In the genomic region with DNA sequence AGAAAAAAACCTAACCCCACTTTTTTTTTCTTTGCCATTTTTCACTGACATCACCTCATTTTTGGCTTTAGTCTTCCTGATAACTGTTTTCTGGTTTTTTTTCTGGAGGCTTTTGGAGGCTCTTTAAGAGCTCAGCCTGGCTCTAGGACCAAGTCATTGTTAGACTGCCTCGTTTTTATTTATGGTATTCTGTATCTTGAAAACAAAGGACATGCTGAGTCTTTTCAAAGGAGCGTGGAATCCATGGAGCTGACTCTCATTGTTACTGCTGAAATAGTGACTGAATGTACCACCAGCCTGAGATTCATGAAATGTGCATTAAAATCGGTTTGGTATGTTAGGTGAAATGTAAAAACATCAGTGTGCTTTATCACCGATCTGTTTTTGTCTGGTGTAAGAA, we compare ENCODE assay signal across 22 cellular contexts. TPM values are rescaled to one million over a fixed set of nuclear protein-coding genes. Genes with fewer than 3 reads are reported as not detected.
A peak's percentile ranks its signal among the peaks of the same experiment; 100 is the strongest.
DNase-seq lines count a peak whose midpoint lies in the region; ATAC-seq, FAIRE-seq and TF ChIP-seq lines count a peak whose summit lies in the region.
"Had no signal": no experiment of that assay in that cellular context is flagged by ENCODE, and none has a peak within 500 bp of the region (broad histone marks: within the 10 kb centered on the region; RNA-seq: fewer than 3 reads in every experiment).

No MANE protein-coding gene starts in this region.

- no peak overlapping the region for H3K4ac ChIP-seq in H9 (ENCODE audit: low read depth, low read length)

- H3K9ac ChIP-seq in H9 (ENCODE audit: extremely low read depth, insufficient read length, low read length): no peak overlapping the region
- H3K9ac ChIP-seq in GM12878 (ENCODE audit: control insufficient read depth, insufficient read depth, low read length): no peak overlapping the region

- H2AFZ ChIP-seq in ACC112 (ENCODE audit: low read length, unreplicated experiment): no peak overlapping the region
- H2AFZ ChIP-seq in H9 (ENCODE audit: low read length): no peak overlapping the region
- H2AFZ ChIP-seq in GM12878 (ENCODE audit: control insufficient read depth, low read depth, low read length): no peak overlapping the region

- no peak overlapping the region for H3K23ac ChIP-seq in H9 (ENCODE audit: insufficient read length, low read depth, low read length)

- peak overlapping the region; percentile 24 for H3K27ac ChIP-seq in ACC112 (ENCODE audit: low read depth, low read length)
- H3K27ac ChIP-seq in H9 (ENCODE audit: insufficient read length, low read depth, low read length): no peak overlapping the region
- no peak overlapping the region for H3K27ac ChIP-seq in GM12878 (ENCODE audit: control insufficient read depth, insufficient read depth)
- H3K27ac ChIP-seq in tibial artery: no peak overlapping the region
- H3K27ac ChIP-seq: uterus had no signal

- no peak overlapping the region for H4K91ac ChIP-seq in H9 (ENCODE audit: insufficient read length, low read depth, low read length)

- no peaks in the 10 kb centered on the region for H3K23me2 ChIP-seq in H9 (ENCODE audit: insufficient read length, low read depth, low read length, poor library complexity, severe bottlenecking)

- RAD21 ChIA-PET in GM12878 (lab: Charles Lee; ENCODE audit: unreplicated experiment): interaction anchor here (1.4 to 1.7 kb wide), 2 partner anchors 11 to 66 kb away, joined by 3 to 4 read pairs; no protein-coding TSS in a partner anchor

- WGBS in H9 (ENCODE audit: extremely low coverage, insufficient read length, low lambda C conversion rate): no CpG with 5 or more reads among the region's 4 CpGs
- 1% methylated on average over 4 of the region's 4 CpGs for WGBS in GM12878 (ENCODE audit: insufficient coverage, insufficient replicate concordance, low lambda C conversion rate, missing lambda C conversion rate)

- in situ Hi-C loops in GM12878 (cut with MboI): no loop called here

- H3K27me3 ChIP-seq in ACC112 (ENCODE audit: insufficient read depth, low read length) (no peaks in the 10 kb centered on the region), H9 (ENCODE audit: insufficient read depth, low read length) (no peaks in the 10 kb centered on the region), GM12878 (replicated peaks in 1 of 2; ENCODE audit: control insufficient read depth in 2 of 2, insufficient read depth in 2 of 2, low read length in 1 of 2) (no peaks in the 10 kb centered on the region), tibial artery (no peaks in the 10 kb centered on the region)
- H3K27me3 ChIP-seq: uterus had no signal

- no peak overlapping the region for H3K14ac ChIP-seq in H9 (ENCODE audit: insufficient read depth, low read length)

- no TSS peak for BruUV-seq in GM12878 (replicated peaks; lab: Mats Ljungman, UMichigan)

- no peak for FAIRE-seq in GM12878 (lab: Jason Lieb, UNC)
- FAIRE-seq: HTR-8/SVneo had no signal

- TF ChIP-seq EP300 in GM12878 (IDR thresholded peaks at IDR 0.05; ENCODE audit: borderline replicate concordance in 1 of 2, control insufficient read depth in 1 of 2, low read depth in 2 of 2, low read length in 2 of 2): no peak

- H2BK12ac ChIP-seq in H9 (ENCODE audit: insufficient read length, low read depth, low read length): no peak overlapping the region

- intact Hi-C loops in GM12878 (cut with micrococcal nuclease; ENCODE audit: unreplicated experiment) (no loop called here), head of caudate nucleus (cut with DNase I) (no loop called here), tibial artery (cut with DNase I; ENCODE audit: low total_unique reads) (no loop called here)

- H3K4me2 ChIP-seq in H9 (ENCODE audit: insufficient read depth, insufficient read length, low read length) (no peak overlapping the region), GM12878 (ENCODE audit: control insufficient read depth, insufficient read depth) (no peak overlapping the region)

- no peak overlapping the region for H2BK120ac ChIP-seq in H9 (ENCODE audit: low read depth, low read length, poor library complexity, severe bottlenecking)

- H3K27me3 Mint-ChIP-seq in H9 (ENCODE audit: low read depth) (no peaks in the 10 kb centered on the region), mesothelial cell of epicardium (ENCODE audit: low read depth) (no peaks in the 10 kb centered on the region)
- H3K27me3 Mint-ChIP-seq in activated T-helper 17 cell treated with anti-CD3 and anti-CD28 coated beads, Interleukin-2, amount 50 U/mL, for 72 hours: no peaks in the 10 kb centered on the region
- H3K27me3 Mint-ChIP-seq: activated CD4-positive, alpha-beta memory T cell treated with anti-CD3 and anti-CD28 coated beads for 36 hours; activated naive CD8-positive, alpha-beta T cell treated with anti-CD3 and anti-CD28 coated beads, Interleukin-2, amount 10 ng/mL, durations not matched to agents 7 days and 5 days; stimulated activated naive CD8-positive, alpha-beta T cell treated with anti-CD3 and anti-CD28 coated beads, Interleukin-15, amount 100 ng/mL, for 72 hours had no signal

- H3K4me1 ChIP-seq in ACC112 (ENCODE audit: control insufficient read depth, insufficient read depth, low read length, unreplicated experiment) (peaks cover 43% of the 10 kb centered on the region), H9 (ENCODE audit: insufficient read depth, low read length) (no peaks in the 10 kb centered on the region; the same call in 1 of the 2 replicates), GM12878 (ENCODE audit: control insufficient read depth, insufficient read depth, low read length) (no peaks in the 10 kb centered on the region), tibial artery (peaks cover 0 to 67% (median 14%) of the 10 kb centered on the region in 4 donors)
- H3K4me1 ChIP-seq: uterus had no signal

- TF ChIP-seq POLR2A in GM12878 (IDR thresholded peaks at IDR 0.05; ENCODE audit: low read depth, low read length): no peak

- no peak overlapping the region for H3K18ac ChIP-seq in H9 (ENCODE audit: insufficient read length, low read depth, low read length)

- TF ChIP-seq CTCF in H9 (conservative IDR thresholded peaks at IDR 0.05) (no peak), GM12878 (IDR thresholded peaks at IDR 0.05 in 2 of 3, conservative IDR thresholded peaks at IDR 0.05 in 1 of 3; ENCODE audit: control insufficient read depth in 2 of 3, extremely low read depth in 1 of 3, insufficient read depth in 1 of 3, low read depth in 3 of 3, low read length in 3 of 3) (no peak), mesothelial cell of epicardium (IDR thresholded peaks at IDR 0.05; ENCODE audit: unreplicated experiment) (no peak), tibial artery (IDR thresholded peaks at IDR 0.05) (no peak)

- H4K8ac ChIP-seq in H9 (replicated peaks; ENCODE audit: insufficient read length, low read depth, low read length): no peak overlapping the region

- H2AK5ac ChIP-seq in H9 (ENCODE audit: insufficient read length, low read length): no peak overlapping the region

- H2BK5ac ChIP-seq in H9 (ENCODE audit: insufficient read length, low read length): no peak overlapping the region

- SMC1A ChIA-PET in GM12878 (lab: Charles Lee; ENCODE audit: uncharacterized antibody, unreplicated experiment): interaction anchor here (0.7 to 2.6 kb wide), 11 partner anchors 10 to 66 kb away, joined by 3 to 15 read pairs (median 4); partner anchors contain the start of gene RASAL2

- no peak for TF ChIP-seq RAD21 in GM12878 (IDR thresholded peaks at IDR 0.05; ENCODE audit: insufficient read depth, low read depth, low read length)

- peaks cover 16 to 22% of the 10 kb centered on the region in 2 experiments for H3K4me1 Mint-ChIP-seq in H9
- H3K4me1 Mint-ChIP-seq in mesothelial cell of epicardium: peaks cover 19% of the 10 kb centered on the region
- no peaks in the 10 kb centered on the region for H3K4me1 Mint-ChIP-seq in activated T-helper 17 cell treated with anti-CD3 and anti-CD28 coated beads, Interleukin-2, amount 50 U/mL, for 72 hours
- H3K4me1 Mint-ChIP-seq: activated naive CD8-positive, alpha-beta T cell treated with anti-CD3 and anti-CD28 coated beads, Interleukin-2, amount 10 ng/mL, durations not matched to agents 7 days and 5 days; naive thymus-derived CD8-positive, alpha-beta T cell; stimulated activated naive CD8-positive, alpha-beta T cell treated with anti-CD3 and anti-CD28 coated beads, Interleukin-15, amount 100 ng/mL, for 72 hours had no signal

- H2BK15ac ChIP-seq in H9 (ENCODE audit: low read depth, low read length): no peak overlapping the region

- CTCF ChIA-PET in GM12878 (lab: Yijun Ruan, JAX): interaction anchor here (1.1 to 2.3 kb wide), 4 partner anchors 12 to 172 kb away, joined by 5 to 7 read pairs (median 6); no protein-coding TSS in a partner anchor

- no peak overlapping the region for H3T11ph ChIP-seq in H9 (ENCODE audit: low read length)

- peak overlapping the region; percentile 6 to 71 (median 15); a peak in 4 of 7 replicates for H3K27ac Mint-ChIP-seq in H9
- peak overlapping the region; percentile 74 for H3K27ac Mint-ChIP-seq in mesothelial cell of epicardium
- no peak overlapping the region for H3K27ac Mint-ChIP-seq in activated T-helper 17 cell treated with anti-CD3 and anti-CD28 coated beads, Interleukin-2, amount 50 U/mL, for 72 hours
- H3K27ac Mint-ChIP-seq: activated CD4-positive, alpha-beta memory T cell treated with anti-CD3 and anti-CD28 coated beads for 36 hours; activated naive CD8-positive, alpha-beta T cell treated with anti-CD3 and anti-CD28 coated beads, Interleukin-2, amount 10 ng/mL, durations not matched to agents 7 days and 5 days; CD8-positive, alpha-beta T cell; naive thymus-derived CD8-positive, alpha-beta T cell; stimulated activated naive CD8-positive, alpha-beta T cell treated with anti-CD3 and anti-CD28 coated beads, Interleukin-15, amount 100 ng/mL, for 72 hours had no signal

- H3K56ac ChIP-seq in H9 (ENCODE audit: insufficient read length, low read depth, low read length): no peak overlapping the region

- POLR2A ChIA-PET in GM12878 (lab: Charles Lee): no interaction called here

- no peaks in the 10 kb centered on the region for H3K79me1 ChIP-seq in H9 (ENCODE audit: insufficient read depth, low read depth, low read length, poor library complexity, severe bottlenecking)

- H3K36me3 ChIP-seq in ACC112 (ENCODE audit: insufficient read depth, low read length) (no peaks in the 10 kb centered on the region), GM12878 (ENCODE audit: control insufficient read depth in 2 of 2, insufficient read depth in 2 of 2, low read length in 1 of 2) (no peaks in the 10 kb centered on the region), tibial artery (no peaks in the 10 kb centered on the region)
- H3K36me3 ChIP-seq: uterus had no signal

- no peak overlapping the region; a peak in 1 of 5 replicates for H3K4me3 Mint-ChIP-seq in H9
- H3K4me3 Mint-ChIP-seq in mesothelial cell of epicardium: no peak overlapping the region
- H3K4me3 Mint-ChIP-seq in activated T-helper 17 cell treated with anti-CD3 and anti-CD28 coated beads, Interleukin-2, amount 50 U/mL, for 72 hours: no peak overlapping the region
- H3K4me3 Mint-ChIP-seq: activated CD4-positive, alpha-beta memory T cell treated with anti-CD3 and anti-CD28 coated beads for 36 hours; activated naive CD8-positive, alpha-beta T cell treated with anti-CD3 and anti-CD28 coated beads, Interleukin-2, amount 10 ng/mL, durations not matched to agents 7 days and 5 days; CD8-positive, alpha-beta T cell; naive thymus-derived CD8-positive, alpha-beta T cell; stimulated activated naive CD8-positive, alpha-beta T cell treated with anti-CD3 and anti-CD28 coated beads, Interleukin-15, amount 100 ng/mL, for 72 hours had no signal

- H3K4me3 ChIP-seq in ACC112 (ENCODE audit: low read depth, low read length) (peak overlapping the region; percentile 5), GM12878 (no peak overlapping the region), tibial artery (no peak overlapping the region)
- H3K4me3 ChIP-seq: uterus had no signal

- peaks cover 75% of the 10 kb centered on the region for H3K79me2 ChIP-seq in ACC112 (ENCODE audit: control insufficient read depth, insufficient read depth, low read length, unreplicated experiment)
- H3K79me2 ChIP-seq in H9 (ENCODE audit: insufficient read depth, low read length): peaks cover 2% of the 10 kb centered on the region; the same call in 1 of the 2 replicates
- H3K79me2 ChIP-seq in GM12878 (ENCODE audit: control insufficient read depth, insufficient read depth, low read length): no peaks in the 10 kb centered on the region

- H4K20me1 ChIP-seq in H9 (ENCODE audit: control insufficient read depth, insufficient read depth, insufficient read length) (no peaks in the 10 kb centered on the region), GM12878 (ENCODE audit: control insufficient read depth, insufficient read depth) (no peaks in the 10 kb centered on the region)

- H3K9me3 ChIP-seq in H9 (ENCODE audit: control insufficient read depth, low read depth, low read length): no peaks in the 10 kb centered on the region
- no peaks in the 10 kb centered on the region for H3K9me3 ChIP-seq in GM12878 (replicated peaks; ENCODE audit: control insufficient read depth, insufficient read depth, low read length)
- no peaks in the 10 kb centered on the region for H3K9me3 ChIP-seq in tibial artery
- H3K9me3 ChIP-seq: uterus had no signal

- H3K9me3 Mint-ChIP-seq in H9 (peaks cover 20 to 23% of the 10 kb centered on the region in 2 experiments), mesothelial cell of epicardium (peaks cover 20% of the 10 kb centered on the region)
- no peaks in the 10 kb centered on the region for H3K9me3 Mint-ChIP-seq in activated T-helper 17 cell treated with anti-CD3 and anti-CD28 coated beads, Interleukin-2, amount 50 U/mL, for 72 hours
- H3K9me3 Mint-ChIP-seq: activated CD4-positive, alpha-beta memory T cell treated with anti-CD3 and anti-CD28 coated beads for 36 hours; activated naive CD8-positive, alpha-beta T cell treated with anti-CD3 and anti-CD28 coated beads, Interleukin-2, amount 10 ng/mL, durations not matched to agents 7 days and 5 days; stimulated activated naive CD8-positive, alpha-beta T cell treated with anti-CD3 and anti-CD28 coated beads, Interleukin-15, amount 100 ng/mL, for 72 hours had no signal

- ATAC-seq in GM12878: peak; percentile 12
- ATAC-seq in activated T-helper 17 cell treated with anti-CD3 and anti-CD28 coated beads, Interleukin-2, amount 50 U/mL, for 72 hours (replicated peaks): no peak
- ATAC-seq: CD8-positive, alpha-beta T cell; naive thymus-derived CD8-positive, alpha-beta T cell; stimulated activated naive CD8-positive, alpha-beta T cell treated with anti-CD3 and anti-CD28 coated beads, Interleukin-15, amount 100 ng/mL, for 72 hours had no signal

- no peak overlapping the region for H4K5ac ChIP-seq in H9 (ENCODE audit: insufficient read length, low read depth, low read length)

- DNase-seq in H9: no peak
- DNase-seq in GM12878 (ENCODE audit: low read depth, low spot score): no peak
- DNase-seq in mesothelial cell of epicardium (ENCODE audit: low spot score in 2 of 2, unreplicated experiment in 2 of 2): no peak
- no peak for DNase-seq in head of caudate nucleus
- no peak for DNase-seq in tibial artery
- no peak for DNase-seq in COLO668 (lab: John Stamatoyannopoulos, UW; ENCODE audit: unreplicated experiment)
- DNase-seq: activated CD4-positive, alpha-beta memory T cell treated with anti-CD3 and anti-CD28 coated beads for 36 hours; activated naive CD8-positive, alpha-beta T cell treated with anti-CD3 and anti-CD28 coated beads, Interleukin-2, amount 10 ng/mL, durations not matched to agents 7 days and 5 days; activated T-cell treated with anti-CD3 and anti-CD28 coated beads, Interleukin-2, amount 50 U/mL, for 48 hours; CD8-positive, alpha-beta T cell; central memory CD4-positive, alpha-beta T cell; effector memory CD4-positive, alpha-beta T cell; foreskin fibroblast; GOT3; naive thymus-derived CD8-positive, alpha-beta T cell; NCI-H2029; NCI-H748 treated with DMSO at 0.1 percent for 48 hours; stimulated activated naive CD8-positive, alpha-beta T cell treated with anti-CD3 and anti-CD28 coated beads, Interleukin-15, amount 100 ng/mL, for 72 hours; uterus had no signal

- H3K36me3 Mint-ChIP-seq in H9 (ENCODE audit: insufficient read depth in 1 of 3, low read depth in 3 of 3): peaks cover 21 to 33% (median 25%) of the 10 kb centered on the region in 3 experiments
- peaks cover 18% of the 10 kb centered on the region for H3K36me3 Mint-ChIP-seq in mesothelial cell of epicardium
- H3K36me3 Mint-ChIP-seq in activated T-helper 17 cell treated with anti-CD3 and anti-CD28 coated beads, Interleukin-2, amount 50 U/mL, for 72 hours (ENCODE audit: low read depth): no peaks in the 10 kb centered on the region
- H3K36me3 Mint-ChIP-seq: activated CD4-positive, alpha-beta memory T cell treated with anti-CD3 and anti-CD28 coated beads for 36 hours; activated naive CD8-positive, alpha-beta T cell treated with anti-CD3 and anti-CD28 coated beads, Interleukin-2, amount 10 ng/mL, durations not matched to agents 7 days and 5 days; CD8-positive, alpha-beta T cell; naive thymus-derived CD8-positive, alpha-beta T cell had no signal

- H2BK20ac ChIP-seq in H9 (ENCODE audit: low read depth, low read length, poor library complexity, severe bottlenecking): no peak overlapping the region

RNA-seq across cellular contexts. Expression of gene RASAL2, which starts 28.0 kb away (rescaled TPM):
- total RNA-seq in H9 (2021) (22.2 and 22.3 TPM in 2 replicates), GM12878 (2014; rRNA removed) (0.45 and 0.54 TPM in 2 replicates), GM12878 (2014; rRNA removed; fragmentation: Illumina TruSeq; extraction: Trizol) (0.13 and 0.14 TPM in 2 replicates), GM12878 (2021) (0.21 and 0.61 TPM in 2 replicates), mesothelial cell of epicardium (35.0 to 35.7 TPM (median 35.5 TPM) in 3 replicates)
- 34.4 and 37.5 TPM in 2 replicates for total RNA-seq in GM12878 (2013; cell fraction: nucleolus; rRNA removed)
- polyA plus RNA-seq in GM12878 (2011; ENCODE audit: low read depth): 0.20 TPM
- polyA plus RNA-seq in GM12878 (2011; rRNA removed) (6.9 and 7.5 TPM in 2 replicates), GM12878 (2014; fragmentation: Illumina TruSeq; extraction: Trizol) (0.16 and 0.21 TPM in 2 replicates), GM12878 (2014; fragmentation: Nextera tagmentation; extraction: Ambion mirVana) (under 1 TPM; 0.02 to 0.05 TPM), GM12878 (2014; rRNA removed) (0.11 and 0.17 TPM in 2 replicates), GM12878 (2016; fragmentation: Nextera tagmentation; extraction: Ambion mirVana) (under 1 TPM in 1 of 2 experiments, not detected in 1; 0.08 TPM)
- polyA plus RNA-seq in GM12878 (2011; cell fraction: cytosol; rRNA removed): 5.8 and 6.3 TPM in 2 replicates
- 15.5 and 17.4 TPM in 2 replicates for polyA plus RNA-seq in GM12878 (2011; cell fraction: nucleus; rRNA removed)
- 0.04 and 0.06 TPM in 2 replicates for polyA plus RNA-seq in GM12878 (2012)
- 16.6 and 21.6 TPM in 2 replicates for polyA minus RNA-seq in GM12878 (2011; rRNA and poly(A)+ RNA removed)
- polyA minus RNA-seq in GM12878 (2011; cell fraction: cytosol; rRNA and poly(A)+ RNA removed): 4.5 and 5.4 TPM in 2 replicates
- polyA minus RNA-seq in GM12878 (2011; cell fraction: nucleus; rRNA and poly(A)+ RNA removed): 13.9 and 28.9 TPM in 2 replicates
- under 1 TPM; 0.02 to 0.11 TPM for total RNA-seq in activated T-helper 17 cell treated with anti-CD3 and anti-CD28 coated beads, Interleukin-2, amount 50 U/mL, for 72 hours
- total RNA-seq: activated CD4-positive, alpha-beta memory T cell treated with anti-CD3 and anti-CD28 coated beads for 36 hours; CD8-positive, alpha-beta T cell; naive thymus-derived CD8-positive, alpha-beta T cell had no signal
- polyA plus RNA-seq: naive thymus-derived CD8-positive, alpha-beta T cell had no signal
